Comparison of ENCODE assay signal across 1 cellular context in genomic region chr20:56579261-56579660, GRCh38.
TF ChIP-seq lines count a peak whose summit lies in the region.

No MANE protein-coding gene starts in this region.

TF ChIP-seq in GM23338, 12 proteins besides CTCF, POLR2A, EP300 and RAD21 (continued from another document):
- no peak for TF ChIP-seq REST (IDR thresholded peaks at IDR 0.05; ENCODE audit: unreplicated experiment)
- TF ChIP-seq NANOG (IDR thresholded peaks at IDR 0.05; ENCODE audit: borderline replicate concordance) = no peak
- no peak for TF ChIP-seq EZH2 (IDR thresholded peaks at IDR 0.05; ENCODE audit: low read depth, unreplicated experiment)
- TF ChIP-seq ETS1 (IDR thresholded peaks at IDR 0.05) = no peak
- no peak for TF ChIP-seq ZNF114 (CRISPR knock-in tag; IDR thresholded peaks at IDR 0.05)
- no peak for TF ChIP-seq POLR2AphosphoS5 (IDR thresholded peaks at IDR 0.05; ENCODE audit: low read depth)
- TF ChIP-seq JUNB (IDR thresholded peaks at IDR 0.05; ENCODE audit: unreplicated experiment) = no peak
